ENCODE assay signal across 36 cellular contexts in genomic region chr16:86926695-86927094, GRCh38.
"Had no signal": no experiment of that assay in that cellular context is flagged by ENCODE, and none has a peak within 500 bp of the region (broad histone marks: within the 10 kb centered on the region; RNA-seq: fewer than 3 reads in every experiment).

No MANE protein-coding gene starts in this region.

- H3K27me3 ChIP-seq: thyroid gland, vagina had no signal

- H3K36me3 ChIP-seq: esophagus squamous epithelium, heart right ventricle, lower lobe of right lung, stomach, thyroid gland, upper lobe of left lung, vagina, WERI-Rb-1 had no signal

- H3K4me3 ChIP-seq: esophagus squamous epithelium, heart right ventricle, lower lobe of right lung, stomach, thyroid gland, upper lobe of left lung, vagina had no signal

- ATAC-seq: activated naive CD4-positive, alpha-beta T cell treated with anti-CD3 and anti-CD28 coated beads, Interleukin-2, amount 50 U/mL, for 72 hours; activated T-helper 17 cell treated with anti-CD3 and anti-CD28 coated beads, Interleukin-2, amount 50 U/mL, for 72 hours; heart right ventricle; left lobe of liver; lower lobe of right lung; sciatic nerve; stimulated activated naive B cell treated with anti-CD40 and anti-IgM and Interleukin-4, amounts not matched to agents 10 μg/mL and 1 μg/mL and 100 μg/mL, for 72 hours; T-helper 17 cell had no signal

- H3K9me3 ChIP-seq: esophagus squamous epithelium, lower lobe of right lung, thyroid gland, vagina had no signal

- H3K4me1 ChIP-seq: thyroid gland had no signal

- H3K27ac ChIP-seq: epithelial cell of prostate, esophagus squamous epithelium, heart right ventricle, lower lobe of right lung, stomach, thyroid gland, upper lobe of left lung, vagina, WERI-Rb-1 had no signal

- FAIRE-seq: bronchial epithelial cell, colon, endometrium, small intestine had no signal

- DNase-seq: activated CD4-positive, alpha-beta memory T cell treated with anti-CD3 and anti-CD28 coated beads for 36 hours; activated CD4-positive, alpha-beta T cell treated with anti-CD3 and anti-CD28 coated beads, Interleukin-2, amount 10 ng/mL, durations not matched to agents 24 days and 14 days; activated CD4-positive, CD25-positive, alpha-beta regulatory T cell treated with anti-CD3 and anti-CD28 coated beads, Interleukin-2, amount 50 U/mL, for 72 hours; activated CD8-positive, alpha-beta memory T cell treated with anti-CD3 and anti-CD28 coated beads, Interleukin-2, amount 50 U/mL, for 48 hours; activated naive CD4-positive, alpha-beta T cell; activated T-cell treated with anti-CD3 and anti-CD28 coated beads, Interleukin-2, amount 50 U/mL, for 24 hours; dermis blood vessel endothelial cell; effector CD4-positive, alpha-beta T cell; esophagus squamous epithelium; foreskin melanocyte; heart right ventricle; kidney glomerular epithelial cell; lower lobe of right lung; mesendoderm; naive B cell; nucleus accumbens; small intestine; stimulated activated CD4-positive, alpha-beta T cell treated with anti-CD3 and anti-CD28 coated beads, Interleukin-1b, Interleukin-23, amount 100 ng/mL, for 48 hours; stimulated activated CD4-positive, alpha-beta T cell treated with anti-CD3 and anti-CD28 coated beads, Interleukin-4, amount 100 ng/mL, for 4 hours; stimulated activated CD8-positive, alpha-beta memory T cell treated with anti-CD3 and anti-CD28 coated beads, Interleukin-4, amount 100 ng/mL, for 48 hours; stimulated activated naive B cell treated with anti-CD40 and anti-IgM and Interleukin-4, amounts not matched to agents 10 μg/mL and 1 μg/mL and 100 μg/mL, for 72 hours; stomach; T-helper 17 cell; T1000; thyroid gland; WERI-Rb-1 had no signal
